In the genomic region with DNA sequence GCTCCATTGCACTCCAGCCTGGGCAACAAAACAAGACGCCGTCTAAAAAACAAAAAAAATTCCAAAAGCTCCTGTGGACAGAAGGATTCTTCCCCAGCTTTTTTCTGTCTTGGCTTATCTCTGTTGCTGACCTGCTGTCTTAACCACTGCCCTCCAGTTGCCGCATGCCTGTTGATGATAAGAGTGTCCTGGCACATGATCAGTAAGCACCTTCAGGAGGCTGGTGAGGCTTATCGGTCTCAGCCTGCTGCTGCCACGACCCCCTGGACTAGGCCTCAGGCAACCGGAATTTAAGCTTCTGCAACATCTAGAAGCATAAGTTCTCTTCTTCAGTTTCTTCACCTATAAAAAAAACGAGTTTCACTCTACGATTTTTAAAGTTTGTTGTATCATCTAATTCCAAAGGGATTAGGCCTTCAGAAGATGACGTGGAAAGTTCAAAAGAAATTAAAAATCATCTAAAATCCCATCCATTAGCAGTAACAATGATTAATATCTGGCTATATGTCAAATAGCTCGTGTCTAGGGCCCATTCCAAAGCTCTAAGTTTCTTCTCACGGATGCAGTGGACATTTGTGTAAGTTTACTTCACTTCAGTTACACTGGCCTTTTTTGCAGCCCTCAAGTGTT, we compare ENCODE assay signal across 29 cellular contexts. TPM values are rescaled to one million over a fixed set of nuclear protein-coding genes. Genes with fewer than 3 reads are reported as not detected.
DNase-seq lines count a peak whose midpoint lies in the region; ATAC-seq, FAIRE-seq and TF ChIP-seq lines count a peak whose summit lies in the region.
"Had no signal": no experiment of that assay in that cellular context is flagged by ENCODE, and none has a peak within 500 bp of the region (broad histone marks: within the 10 kb centered on the region; RNA-seq: fewer than 3 reads in every experiment).

No MANE protein-coding gene starts in this region.

- H2BK12ac ChIP-seq in H9 (ENCODE audit: insufficient read length, low read depth, low read length) = no peak overlapping the region

- FAIRE-seq in endothelial cell of umbilical vein (lab: Jason Lieb, UNC) = no peak

- no peak overlapping the region for H3K4ac ChIP-seq in H9 (ENCODE audit: low read depth, low read length)

- no peaks in the 10 kb centered on the region for H3K23me2 ChIP-seq in H9 (ENCODE audit: insufficient read length, low read depth, low read length, poor library complexity, severe bottlenecking)

- no peak for ATAC-seq in HG03097 (IDR thresholded peaks at IDR 0.05; ENCODE audit: low FRiP score, unreplicated experiment)
- ATAC-seq: activated CD8-positive, alpha-beta T cell treated with anti-CD3 and anti-CD28 coated beads for 36 hours; naive thymus-derived CD8-positive, alpha-beta T cell had no signal

- no peak overlapping the region for H3K18ac ChIP-seq in H9 (ENCODE audit: insufficient read length, low read depth, low read length)

- H3K27me3 ChIP-seq in H9 (ENCODE audit: insufficient read depth, low read length) = no peaks in the 10 kb centered on the region; the same call in 1 of the 2 replicates
- H3K27me3 ChIP-seq in endothelial cell of umbilical vein (ENCODE audit: control insufficient read depth in 2 of 2, insufficient read depth in 2 of 2, low read length in 2 of 2) = no peaks in the 10 kb centered on the region
- H3K27me3 ChIP-seq: esophagus squamous epithelium, right lobe of liver had no signal

- H3K14ac ChIP-seq in H9 (ENCODE audit: insufficient read depth, low read length) = no peak overlapping the region

- POLR2A ChIA-PET in endothelial cell of umbilical vein (lab: Charles Lee) = no interaction called here

- no peaks in the 10 kb centered on the region for H4K20me1 ChIP-seq in H9 (ENCODE audit: control insufficient read depth, insufficient read depth, insufficient read length)
- no peaks in the 10 kb centered on the region for H4K20me1 ChIP-seq in endothelial cell of umbilical vein (replicated peaks; ENCODE audit: control insufficient read depth, extremely low read depth, insufficient read depth, low read length)

- peaks cover 10 to 16% (median 15%) of the 10 kb centered on the region in 3 experiments; a peak in 6 of 7 replicates for H3K36me3 Mint-ChIP-seq in H9 (ENCODE audit: insufficient read depth in 1 of 3, low read depth in 3 of 3)

- H3K56ac ChIP-seq in H9 (ENCODE audit: insufficient read length, low read depth, low read length) = no peak overlapping the region

- no peak overlapping the region for H4K5ac ChIP-seq in H9 (ENCODE audit: insufficient read length, low read depth, low read length)

- H3K27ac ChIP-seq in H9 (ENCODE audit: insufficient read length, low read depth, low read length) = no peak overlapping the region
- no peak overlapping the region for H3K27ac ChIP-seq in endothelial cell of umbilical vein (ENCODE audit: insufficient read depth, low read depth, low read length)
- H3K27ac ChIP-seq: esophagus squamous epithelium, KMS-11, parathyroid adenoma, right lobe of liver had no signal

- H3K23ac ChIP-seq in H9 (ENCODE audit: insufficient read length, low read depth, low read length) = no peak overlapping the region

- H3K4me3 Mint-ChIP-seq in H9 = no peak overlapping the region
- H3K4me3 Mint-ChIP-seq: activated CD8-positive, alpha-beta T cell treated with anti-CD3 and anti-CD28 coated beads for 36 hours; activated T-cell treated with anti-CD3 and anti-CD28 coated beads, Interleukin-2, amount 50 U/mL, for 24 hours; CD4-positive, CD25-positive, alpha-beta regulatory T cell; naive thymus-derived CD8-positive, alpha-beta T cell; T-helper 2 cell treated with Interferon-gamma antibody and Interleukin-4, amounts not matched to agents 5 μg/mL and 100 μg/mL, for 36 hours had no signal

- H2BK15ac ChIP-seq in H9 (ENCODE audit: low read depth, low read length) = no peak overlapping the region

- no TSS peak for BruUV-seq in endothelial cell of umbilical vein (replicated peaks; lab: Mats Ljungman, UMichigan)

- H3K9me3 Mint-ChIP-seq in H9 = no peaks in the 10 kb centered on the region; a peak in 1 of 5 replicates
- H3K9me3 Mint-ChIP-seq: activated CD8-positive, alpha-beta T cell treated with anti-CD3 and anti-CD28 coated beads for 36 hours; T-helper 2 cell treated with Interferon-gamma antibody and Interleukin-4, amounts not matched to agents 5 μg/mL and 100 μg/mL, for 36 hours had no signal

- intact Hi-C loops in endothelial cell of umbilical vein (cut with micrococcal nuclease) = no loop called here

- no peak for TF ChIP-seq POLR2A in endothelial cell of umbilical vein (IDR thresholded peaks at IDR 0.05; ENCODE audit: low read depth, low read length)

- H3K4me2 ChIP-seq in H9 (ENCODE audit: insufficient read depth, insufficient read length, low read length) (no peak overlapping the region), endothelial cell of umbilical vein (ENCODE audit: insufficient read depth, low read length) (no peak overlapping the region)
- H3K4me2 ChIP-seq: KMS-11, SK-N-SH had no signal

- no peak overlapping the region for H2BK120ac ChIP-seq in H9 (ENCODE audit: low read depth, low read length, poor library complexity, severe bottlenecking)

- dilution Hi-C loops in endothelial cell of umbilical vein (cut with MboI; ENCODE audit: extremely low pct_ligation_motif_present, low sequenced_read_pairs) = no loop called here

- no peak overlapping the region for H4K8ac ChIP-seq in H9 (replicated peaks; ENCODE audit: insufficient read length, low read depth, low read length)

- peaks cover 0 to 2% of the 10 kb centered on the region in 2 experiments for H3K36me3 ChIP-seq in endothelial cell of umbilical vein (ENCODE audit: control insufficient read depth in 2 of 2, extremely low read depth in 1 of 2, insufficient read depth in 2 of 2, low read length in 2 of 2)
- H3K36me3 ChIP-seq: right lobe of liver had no signal

- H2BK5ac ChIP-seq in H9 (ENCODE audit: insufficient read length, low read length) = no peak overlapping the region

- peak overlapping the region in 2 of 3 experiments; percentile 86 to 89; a peak in 3 of 7 replicates for H3K27ac Mint-ChIP-seq in H9
- H3K27ac Mint-ChIP-seq: activated CD8-positive, alpha-beta T cell treated with anti-CD3 and anti-CD28 coated beads for 36 hours; activated T-cell treated with anti-CD3 and anti-CD28 coated beads, Interleukin-2, amount 50 U/mL, for 24 hours; T-helper 2 cell treated with Interferon-gamma antibody and Interleukin-4, amounts not matched to agents 5 μg/mL and 100 μg/mL, for 36 hours had no signal

- H3K9me3 ChIP-seq in H9 (ENCODE audit: control insufficient read depth, low read depth, low read length) (peaks cover 5% of the 10 kb centered on the region), endothelial cell of umbilical vein (replicated peaks; ENCODE audit: control insufficient read depth, insufficient read depth, low read length) (no peaks in the 10 kb centered on the region)
- H3K9me3 ChIP-seq: esophagus squamous epithelium, right lobe of liver, SK-N-SH had no signal

- H3K79me2 ChIP-seq in H9 (ENCODE audit: insufficient read depth, low read length) (no peaks in the 10 kb centered on the region), endothelial cell of umbilical vein (ENCODE audit: control insufficient read depth, insufficient read depth, low read length) (no peaks in the 10 kb centered on the region)
- H3K79me2 ChIP-seq: parathyroid adenoma had no signal

- H3K4me1 ChIP-seq in H9 (ENCODE audit: insufficient read depth, low read length) = no peaks in the 10 kb centered on the region; the same call in 1 of the 2 replicates
- H3K4me1 ChIP-seq in endothelial cell of umbilical vein (ENCODE audit: control insufficient read depth, extremely low read depth, insufficient read depth, low read length) = no peaks in the 10 kb centered on the region
- H3K4me1 ChIP-seq: parathyroid adenoma, right lobe of liver had no signal

- no peaks in the 10 kb centered on the region for H3K79me1 ChIP-seq in H9 (ENCODE audit: insufficient read depth, low read depth, low read length, poor library complexity, severe bottlenecking)

- DNase-seq in H9 = no peak
- DNase-seq in UCSD-AML1 (lab: John Stamatoyannopoulos, UW; ENCODE audit: unreplicated experiment) = peak; percentile 20
- DNase-seq in endothelial cell of umbilical vein (ENCODE audit: low read depth, low spot score) = peak; percentile 65
- peak; percentile 5 for DNase-seq in myocyte (ENCODE audit: low read depth)
- no peak for DNase-seq in A172 (ENCODE audit: low spot score)
- no peak for DNase-seq in stimulated activated CD4-positive, alpha-beta T cell treated with anti-CD3 and anti-CD28 coated beads, Interleukin-4, amount 100 ng/mL, for 24 hours
- DNase-seq: activated CD4-positive, CD25-positive, alpha-beta regulatory T cell treated with anti-CD3 and anti-CD28 coated beads, Interleukin-2, amount 50 U/mL, for 72 hours; activated CD8-positive, alpha-beta T cell treated with anti-CD3 and anti-CD28 coated beads for 36 hours; activated naive CD4-positive, alpha-beta T cell; activated T-cell treated with anti-CD3 and anti-CD28 coated beads, Interleukin-2, amount 50 U/mL, for 24 hours; anterior cingulate cortex; CD4-positive, CD25-positive, alpha-beta regulatory T cell; cerebellar nuclear complex; effector CD4-positive, alpha-beta T cell; esophagus squamous epithelium; GF-D8; left cardiac atrium; mesenchymal stem cell; naive thymus-derived CD8-positive, alpha-beta T cell; NCI-H1436 treated with DMSO at 0.1 percent for 48 hours; NCI-H526; right lobe of liver; SK-N-SH; stimulated activated CD4-positive, alpha-beta T cell treated with anti-CD3 and anti-CD28 coated beads, Interleukin-15, amount 100 ng/mL, for 24 hours; stimulated activated CD8-positive, alpha-beta memory T cell treated with anti-CD3 and anti-CD28 coated beads, Interleukin-4, amount 100 ng/mL, for 48 hours had no signal

- H2BK20ac ChIP-seq in H9 (ENCODE audit: low read depth, low read length, poor library complexity, severe bottlenecking) = no peak overlapping the region

- no peaks in the 10 kb centered on the region for H3K9me1 ChIP-seq in endothelial cell of umbilical vein (replicated peaks; ENCODE audit: control insufficient read depth, extremely low read depth, insufficient read depth, low read length)

- H2AFZ ChIP-seq in H9 (ENCODE audit: low read length) = no peak overlapping the region
- H2AFZ ChIP-seq in endothelial cell of umbilical vein (ENCODE audit: low read depth, low read length) = peak overlapping the region; percentile 57
- H2AFZ ChIP-seq: parathyroid adenoma had no signal

- CTCF ChIA-PET in endothelial cell of umbilical vein (lab: Charles Lee) = interaction anchor here (0.9 to 1.7 kb wide), 4 partner anchors 10 to 352 kb away, joined by 3 to 5 read pairs (median 4); no protein-coding TSS in a partner anchor

- no peak overlapping the region for H4K91ac ChIP-seq in H9 (ENCODE audit: insufficient read length, low read depth, low read length)

- no peaks in the 10 kb centered on the region for H3K27me3 Mint-ChIP-seq in H9 (ENCODE audit: low read depth)
- H3K27me3 Mint-ChIP-seq: activated CD8-positive, alpha-beta T cell treated with anti-CD3 and anti-CD28 coated beads for 36 hours; activated T-cell treated with anti-CD3 and anti-CD28 coated beads, Interleukin-2, amount 50 U/mL, for 24 hours; CD4-positive, CD25-positive, alpha-beta regulatory T cell; naive thymus-derived CD8-positive, alpha-beta T cell had no signal

- H3K9ac ChIP-seq in H9 (ENCODE audit: extremely low read depth, insufficient read length, low read length) (no peak overlapping the region), endothelial cell of umbilical vein (replicated peaks; ENCODE audit: extremely low read depth, insufficient read depth, low read length) (no peak overlapping the region)
- H3K9ac ChIP-seq: KMS-11, parathyroid adenoma, SK-N-SH had no signal

- WGBS in H9 (ENCODE audit: extremely low coverage, insufficient read length, low lambda C conversion rate) = no CpG with 5 or more reads among the region's 11 CpGs

- no peak overlapping the region for H3T11ph ChIP-seq in H9 (ENCODE audit: low read length)

- TF ChIP-seq CTCF in H9 (conservative IDR thresholded peaks at IDR 0.05) (no peak), endothelial cell of umbilical vein (IDR thresholded peaks at IDR 0.05; ENCODE audit: extremely low read depth in 1 of 2, insufficient read depth in 1 of 2, low read depth in 1 of 2, low read length in 2 of 2) (no peak)

- H3K4me3 ChIP-seq in endothelial cell of umbilical vein (replicated peaks in 1 of 3; ENCODE audit: insufficient read depth in 1 of 3, low read depth in 1 of 3, low read length in 3 of 3) = no peak overlapping the region
- H3K4me3 ChIP-seq: esophagus squamous epithelium, right lobe of liver had no signal

- peaks cover 5 to 8% of the 10 kb centered on the region in 2 experiments for H3K4me1 Mint-ChIP-seq in H9

- no peak overlapping the region for H2AK5ac ChIP-seq in H9 (ENCODE audit: insufficient read length, low read length)

RNA-seq across cellular contexts. Expression of a gene that starts 46.4 kb away (rescaled TPM):
- total RNA-seq in H9 (2021) (172 and 183 TPM in 2 replicates), endothelial cell of umbilical vein (62.1 and 70.0 TPM in 2 replicates), myocyte (15.4 and 53.4 TPM in 2 replicates)
- polyA plus RNA-seq in endothelial cell of umbilical vein = 23.6 and 40.3 TPM in 2 replicates
- polyA plus RNA-seq in endothelial cell of umbilical vein (2011; cell fraction: cytosol; rRNA removed) = 28.2 and 28.9 TPM in 2 replicates
- polyA plus RNA-seq in endothelial cell of umbilical vein (2011; cell fraction: nucleus; rRNA removed) = 57.8 and 70.0 TPM in 2 replicates
- 41.5 and 55.0 TPM in 2 replicates for polyA plus RNA-seq in endothelial cell of umbilical vein (2012)
- polyA minus RNA-seq in endothelial cell of umbilical vein = 56.9 and 59.1 TPM in 2 replicates
- polyA minus RNA-seq in endothelial cell of umbilical vein (2011; cell fraction: cytosol; rRNA and poly(A)+ RNA removed) = 10.8 TPM
- polyA minus RNA-seq in endothelial cell of umbilical vein (2011; cell fraction: nucleus; rRNA and poly(A)+ RNA removed) = 85.3 and 123 TPM in 2 replicates
- polyA plus RNA-seq in myocyte (2012) = 2.3 TPM
- 30.2 and 38.3 TPM in 2 replicates for total RNA-seq in A172 (2014; rRNA removed; shearing (Covaris generic))

Comparison
In these comparisons a context has a peak if more than half of its experiments do, and no peak if none do; other contexts are left out.
1. DNase-seq: peak in UCSD-AML1 (single experiment), endothelial cell of umbilical vein (single experiment) and myocyte (single experiment); none in H9 (single experiment), A172 (single experiment) and stimulated activated CD4-positive, alpha-beta T cell treated with anti-CD3 and anti-CD28 coated beads, Interleukin-4, amount 100 ng/mL, for 24 hours (single experiment).